ENCODE assay signal across 16 cellular contexts in the genomic region with DNA sequence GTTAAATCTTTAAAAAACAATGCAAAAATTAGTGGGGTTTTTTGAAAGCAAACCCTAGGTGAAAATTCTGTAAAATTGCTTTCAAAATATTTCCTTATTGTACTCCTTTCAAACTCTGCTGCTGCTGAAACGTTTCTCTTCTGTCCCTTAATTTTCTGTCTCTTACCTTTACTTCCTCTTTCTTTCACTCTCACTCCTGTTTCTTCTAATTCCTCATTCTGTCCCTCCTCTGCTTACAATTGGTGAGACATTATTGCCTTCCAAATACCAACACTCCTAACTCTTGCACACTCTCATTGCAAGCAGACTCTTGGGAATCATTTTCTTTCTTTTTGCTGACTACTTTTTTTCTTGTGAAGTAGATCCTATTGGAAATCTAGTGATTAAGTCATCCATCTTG.
DNase-seq lines count a peak whose midpoint lies in the region; ATAC-seq and TF ChIP-seq lines count a peak whose summit lies in the region.
"Had no signal": no experiment of that assay in that cellular context is flagged by ENCODE, and none has a peak within 500 bp of the region (broad histone marks: within the 10 kb centered on the region; RNA-seq: fewer than 3 reads in every experiment).

No MANE protein-coding gene starts in this region.

- H3K27me3 ChIP-seq in DND-41 (ENCODE audit: insufficient read depth, low read length, poor library complexity) (no peaks in the 10 kb centered on the region), Loucy (ENCODE audit: insufficient read depth, low read length, poor library complexity, severe bottlenecking) (no peaks in the 10 kb centered on the region), neural progenitor cell (no peaks in the 10 kb centered on the region)

- peak overlapping the region; percentile 62 for H2AFZ ChIP-seq in DND-41 (ENCODE audit: low read depth, low read length)
- peak overlapping the region; percentile 26; the same call in 1 of the 2 replicates for H2AFZ ChIP-seq in Loucy (ENCODE audit: low read length)
- H2AFZ ChIP-seq in neural progenitor cell (replicated peaks), result peak overlapping the region; percentile 70

- H3K36me3 ChIP-seq in DND-41 (ENCODE audit: insufficient read depth, low read length) (no peaks in the 10 kb centered on the region), Loucy (ENCODE audit: insufficient read depth, low read length) (no peaks in the 10 kb centered on the region), neural progenitor cell (no peaks in the 10 kb centered on the region)

- H3F3A ChIP-seq in Loucy (ENCODE audit: low read depth) (no peaks in the 10 kb centered on the region), neural progenitor cell (ENCODE audit: low read depth) (no peaks in the 10 kb centered on the region)

- H3K4me1 Mint-ChIP-seq in neural progenitor cell, result no peaks in the 10 kb centered on the region
- H3K4me1 Mint-ChIP-seq: CD4-positive, CD25-positive, alpha-beta regulatory T cell had no signal

- H3K4me3 Mint-ChIP-seq in neural progenitor cell, result no peak overlapping the region
- H3K4me3 Mint-ChIP-seq: CD4-positive, CD25-positive, alpha-beta regulatory T cell had no signal

- DNase-seq in DND-41 (no peak), SIG-M5 treated with dmso at 0.1 percent for 504 hours (lab: John Stamatoyannopoulos, UW; ENCODE audit: unreplicated experiment) (peak; percentile 79), neural progenitor cell (ENCODE audit: low spot score) (no peak), H4 (ENCODE audit: low spot score) (no peak), COLO829 (ENCODE audit: low spot score) (no peak)
- DNase-seq: ACHN; CD4-positive, CD25-positive, alpha-beta regulatory T cell; DMS53; Karpas-422; NCI-H1436; NCI-H510A treated with DMSO at 0.1 percent for 48 hours; NCI-H82; SHP77; T-helper 2 cell had no signal

- H3K27me3 Mint-ChIP-seq in neural progenitor cell (ENCODE audit: insufficient read depth, low read depth), result no peaks in the 10 kb centered on the region
- H3K27me3 Mint-ChIP-seq: CD4-positive, CD25-positive, alpha-beta regulatory T cell had no signal

- H3K4me3 ChIP-seq in DND-41 (ENCODE audit: low read depth in 1 of 2, low read length in 2 of 2), result no peak overlapping the region
- no peak overlapping the region for H3K4me3 ChIP-seq in Loucy (ENCODE audit: low read length, poor library complexity, severe bottlenecking)
- H3K4me3 ChIP-seq in neural progenitor cell, result no peak overlapping the region

- H3K9me2 ChIP-seq in Loucy (replicated peaks; ENCODE audit: low read depth, low read length), result no peaks in the 10 kb centered on the region

- H3K27ac Mint-ChIP-seq in neural progenitor cell, result no peak overlapping the region
- H3K27ac Mint-ChIP-seq: CD4-positive, CD25-positive, alpha-beta regulatory T cell had no signal

- ATAC-seq in DND-41 (ENCODE audit: insufficient read depth, low read depth) (no peak), GM21526 (IDR thresholded peaks at IDR 0.05; ENCODE audit: low FRiP score, unreplicated experiment) (no peak)

- no peaks in the 10 kb centered on the region for H3K36me3 Mint-ChIP-seq in neural progenitor cell
- H3K36me3 Mint-ChIP-seq: CD4-positive, CD25-positive, alpha-beta regulatory T cell had no signal

- no peaks in the 10 kb centered on the region for H3K9me3 ChIP-seq in DND-41 (ENCODE audit: insufficient read depth, low read length, severe bottlenecking)
- H3K9me3 ChIP-seq in Loucy (ENCODE audit: insufficient read depth, low read depth, low read length), result no peaks in the 10 kb centered on the region
- H3K9me3 ChIP-seq in neural progenitor cell (ENCODE audit: low read depth), result no peaks in the 10 kb centered on the region

- H3K9me3 Mint-ChIP-seq in neural progenitor cell, result no peaks in the 10 kb centered on the region

- H3K9ac ChIP-seq in DND-41 (ENCODE audit: low read depth, low read length), result no peak overlapping the region
- H3K9ac ChIP-seq in Loucy (ENCODE audit: low read depth, low read length, poor library complexity, severe bottlenecking), result no peak overlapping the region
- H3K9ac ChIP-seq in neural progenitor cell, result no peak overlapping the region

- H3K27ac ChIP-seq in DND-41 (ENCODE audit: low read length) (no peak overlapping the region), neural progenitor cell (no peak overlapping the region)

- TF ChIP-seq CTCF in DND-41 (IDR thresholded peaks at IDR 0.05; ENCODE audit: borderline replicate concordance, extremely low read depth, low read length, poor library complexity, severe bottlenecking) (no peak), Loucy (conservative IDR thresholded peaks at IDR 0.05; ENCODE audit: low read length) (no peak), neural progenitor cell (IDR thresholded peaks at IDR 0.05) (no peak)

- no peaks in the 10 kb centered on the region for H3K79me2 ChIP-seq in DND-41 (ENCODE audit: insufficient read depth, low read length)
- no peaks in the 10 kb centered on the region for H3K79me2 ChIP-seq in Loucy (ENCODE audit: insufficient read depth, low read length)
- no peaks in the 10 kb centered on the region for H3K79me2 ChIP-seq in neural progenitor cell (ENCODE audit: low read depth)

- H3K4me1 ChIP-seq in DND-41 (ENCODE audit: insufficient read depth, low read length), result 0 out of 2 replicates have a peak, but pooled peaks cover 3% of the 10 kb centered on the region
- no peaks in the 10 kb centered on the region for H3K4me1 ChIP-seq in Loucy (ENCODE audit: insufficient read depth, low read length, poor library complexity, severe bottlenecking)
- no peaks in the 10 kb centered on the region for H3K4me1 ChIP-seq in neural progenitor cell

- H3K4me2 ChIP-seq in DND-41 (ENCODE audit: insufficient read depth, low read length) (no peak overlapping the region), Loucy (ENCODE audit: low read depth, low read length, poor library complexity, severe bottlenecking) (no peak overlapping the region), neural progenitor cell (no peak overlapping the region)

- H4K20me1 ChIP-seq in DND-41 (ENCODE audit: insufficient read depth, low read length) (no peaks in the 10 kb centered on the region), Loucy (ENCODE audit: insufficient read depth, low read length, poor library complexity, severe bottlenecking) (no peaks in the 10 kb centered on the region), neural progenitor cell (ENCODE audit: low read depth) (no peaks in the 10 kb centered on the region)
